15 cellular contexts compared by ENCODE assay signal in the genomic region with DNA sequence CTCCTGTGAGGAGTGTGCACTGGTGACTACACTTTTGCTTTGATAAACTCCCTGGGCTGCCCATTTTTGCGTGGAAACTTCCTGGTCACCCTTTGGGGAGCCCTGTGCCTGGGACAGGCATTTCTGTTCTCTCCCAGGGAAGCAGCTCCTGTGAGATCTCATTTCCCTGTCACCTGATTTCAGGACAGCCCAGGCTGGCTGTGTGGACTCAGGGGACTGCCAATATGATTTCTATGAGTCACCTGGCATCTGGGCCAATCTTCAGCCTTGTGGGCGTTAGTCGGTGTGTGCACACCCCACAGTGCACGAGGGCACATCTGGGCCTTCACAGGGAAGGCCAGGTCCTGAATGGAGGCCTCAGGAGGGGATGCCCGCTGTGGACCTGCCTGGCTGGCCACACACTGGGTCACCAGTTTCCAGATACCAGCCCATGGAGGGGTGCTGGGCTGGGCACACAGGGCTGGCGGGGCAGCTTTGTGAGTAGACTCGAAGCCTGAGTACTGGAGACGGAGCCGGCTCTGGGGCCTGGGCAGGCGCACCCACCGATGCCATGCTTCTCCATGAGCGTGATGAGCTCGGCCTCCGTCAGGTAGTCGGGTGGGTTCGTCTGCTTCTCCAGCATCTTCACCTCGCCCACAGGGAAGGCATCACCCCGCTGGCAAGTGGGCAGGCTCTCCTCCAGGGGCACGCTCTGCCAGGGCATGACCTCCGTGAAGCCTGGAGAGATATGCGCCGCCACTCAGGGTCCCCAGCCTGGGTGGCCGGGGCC. TPM values are rescaled to one million over a fixed set of nuclear protein-coding genes. Genes with fewer than 3 reads are reported as not detected.
DNase-seq lines count a peak whose midpoint lies in the region; ATAC-seq and TF ChIP-seq lines count a peak whose summit lies in the region.
"Had no signal": no experiment of that assay in that cellular context is flagged by ENCODE, and none has a peak within 500 bp of the region (broad histone marks: within the 10 kb centered on the region; RNA-seq: fewer than 3 reads in every experiment).

No MANE protein-coding gene starts in this region.

- no peaks in the 10 kb centered on the region for H3K36me3 Mint-ChIP-seq in natural killer cell

- no peaks in the 10 kb centered on the region for H3K27me3 Mint-ChIP-seq in natural killer cell (ENCODE audit: low read depth in 2 of 2)
- H3K27me3 Mint-ChIP-seq: memory B cell had no signal

- no peaks in the 10 kb centered on the region for H3K9me2 ChIP-seq in PC-3 (replicated peaks; ENCODE audit: low read length)

- H3K27ac Mint-ChIP-seq in natural killer cell, result no peak overlapping the region
- H3K27ac Mint-ChIP-seq: memory B cell had no signal

- CTCF ChIA-PET in PC-3 (lab: Charles Lee), result interaction anchor here (1.5 kb wide), 1 partner anchor 10 kb away, joined by 5 read pairs; no protein-coding TSS in a partner anchor

- ATAC-seq in PC-3, result peak; percentile 94
- no peak for ATAC-seq in natural killer cell
- ATAC-seq: GM12878 had no signal

- WGBS in esophagus, 2 donors, result 84 to 88% methylated on average over 23 of the region's 23 CpGs

- TF ChIP-seq CTCF in PC-3 (conservative IDR thresholded peaks at IDR 0.05; ENCODE audit: low read depth, low read length) (no peak), osteoblast (IDR thresholded peaks at IDR 0.05; ENCODE audit: extremely low read depth, low read depth, low read length) (no peak), natural killer cell (IDR thresholded peaks at IDR 0.05) (no peak)

- intact Hi-C loops in PC-3 (cut with micrococcal nuclease), result no loop called here
- intact Hi-C loops in natural killer cell (cut with micrococcal nuclease), result no loop called here

- H3K4me1 ChIP-seq in PC-3 (ENCODE audit: insufficient read depth, low read length) (no peaks in the 10 kb centered on the region), esophagus (ENCODE audit: control insufficient read depth in 2 of 2, insufficient read depth in 2 of 2, low read length in 1 of 2) (peaks cover 0 to 20% of the 10 kb centered on the region in 2 donors), osteoblast (ENCODE audit: insufficient read depth, low read length) (peaks cover 3% of the 10 kb centered on the region)
- H3K4me1 ChIP-seq: suprapubic skin had no signal

- no peak overlapping the region for H3K4me3 Mint-ChIP-seq in natural killer cell
- H3K4me3 Mint-ChIP-seq: H9, memory B cell had no signal

- POLR2A ChIA-PET in PC-3 (lab: Charles Lee; ENCODE audit: unreplicated experiment), result no interaction called here

- H3K4me2 ChIP-seq in PC-3 (ENCODE audit: low read length) (no peak overlapping the region), osteoblast (ENCODE audit: insufficient read depth, low read length) (no peak overlapping the region)

- H3K9me3 ChIP-seq in PC-3 (ENCODE audit: low read length), result no peaks in the 10 kb centered on the region
- no peaks in the 10 kb centered on the region for H3K9me3 ChIP-seq in esophagus (ENCODE audit: control insufficient read depth in 2 of 2, insufficient read depth in 1 of 2, low read depth in 1 of 2, low read length in 1 of 2)
- H3K9me3 ChIP-seq in osteoblast (ENCODE audit: low read depth, low read length), result no peaks in the 10 kb centered on the region
- H3K9me3 ChIP-seq: suprapubic skin had no signal

- H2AFZ ChIP-seq in PC-3 (ENCODE audit: low read length) (no peak overlapping the region), osteoblast (ENCODE audit: low read length) (no peak overlapping the region)

- H3K36me3 ChIP-seq in PC-3 (ENCODE audit: low read depth, low read length), result no peaks in the 10 kb centered on the region
- H3K36me3 ChIP-seq in esophagus (ENCODE audit: control insufficient read depth in 2 of 2, insufficient read depth in 2 of 2, low read length in 1 of 2), result peaks cover 24 to 58% of the 10 kb centered on the region in 2 donors
- H3K36me3 ChIP-seq in osteoblast (ENCODE audit: insufficient read depth, low read length), result peaks cover 76% of the 10 kb centered on the region

- H4K20me1 ChIP-seq in PC-3 (ENCODE audit: low read length), result no peaks in the 10 kb centered on the region
- H4K20me1 ChIP-seq in osteoblast (ENCODE audit: insufficient read depth, low read length), result peaks cover 3% of the 10 kb centered on the region

- peak; percentile 46 for DNase-seq in EL
- peak; percentile 65 for DNase-seq in PC-3
- DNase-seq in osteoblast (ENCODE audit: insufficient read length, low spot score, missing footprints), result peak; percentile 97
- DNase-seq in natural killer cell, result no peak
- no peak for DNase-seq in substantia nigra (lab: John Stamatoyannopoulos, UW)
- no peak for DNase-seq in activated naive CD4-positive, alpha-beta T cell treated with anti-CD3 and anti-CD28 coated beads, Interleukin-2, amount 50 U/mL, for 16 hours
- no peak for DNase-seq in NCI-H345 (lab: John Stamatoyannopoulos, UW)
- DNase-seq: activated CD8-positive, alpha-beta memory T cell treated with anti-CD3 and anti-CD28 coated beads for 24 hours; H9; hippocampal formation had no signal

- H3K79me2 ChIP-seq in PC-3 (ENCODE audit: low read length) (no peaks in the 10 kb centered on the region), osteoblast (ENCODE audit: insufficient read depth, low read length) (no peaks in the 10 kb centered on the region)

- H3K27ac ChIP-seq in PC-3 (ENCODE audit: low read length), result peak overlapping the region; percentile 28; the same call in 1 of the 2 replicates
- H3K27ac ChIP-seq in esophagus (ENCODE audit: low read depth in 2 of 2, low read length in 1 of 2), result peak overlapping the region; percentile 69 to 71
- H3K27ac ChIP-seq in osteoblast (ENCODE audit: low read depth, low read length), result peak overlapping the region; percentile 42
- H3K27ac ChIP-seq in substantia nigra (ENCODE audit: low read depth, low read length, poor library complexity, severe bottlenecking), result no peak overlapping the region
- H3K27ac ChIP-seq: suprapubic skin had no signal

- no TSS peak for BruUV-seq in PC-3 (replicated peaks; lab: Mats Ljungman, UMichigan)

- H3K27me3 ChIP-seq in PC-3 (ENCODE audit: low read length) (no peaks in the 10 kb centered on the region), esophagus (ENCODE audit: control insufficient read depth in 1 of 2, insufficient read depth in 2 of 2, low read length in 2 of 2) (no peaks in the 10 kb centered on the region), osteoblast (ENCODE audit: insufficient read depth, low read length) (no peaks in the 10 kb centered on the region)
- H3K27me3 ChIP-seq: dorsolateral prefrontal cortex, suprapubic skin had no signal

- no peak overlapping the region for H3K4me3 ChIP-seq in PC-3 (ENCODE audit: low read length)
- no peak overlapping the region for H3K4me3 ChIP-seq in esophagus (ENCODE audit: low read depth in 1 of 2, low read length in 2 of 2)
- no peak overlapping the region for H3K4me3 ChIP-seq in osteoblast (ENCODE audit: insufficient read depth, low read length)
- H3K4me3 ChIP-seq: dorsolateral prefrontal cortex, GM12878, suprapubic skin had no signal

- no peaks in the 10 kb centered on the region for H3K4me1 Mint-ChIP-seq in natural killer cell
- H3K4me1 Mint-ChIP-seq: H9, memory B cell had no signal

- no peak overlapping the region; the same call in 1 of the 2 replicates for H3K9ac ChIP-seq in PC-3 (ENCODE audit: low read length)

- no peaks in the 10 kb centered on the region for H3F3A ChIP-seq in PC-3 (ENCODE audit: low read length, unreplicated experiment)

- H3K9me3 Mint-ChIP-seq in natural killer cell, result no peaks in the 10 kb centered on the region
- H3K9me3 Mint-ChIP-seq: H9, memory B cell had no signal

RNA-seq across cellular contexts. Expression of a gene that starts 9.4 kb away (rescaled TPM):
- total RNA-seq in PC-3 (2014; rRNA removed) (40.4 and 46.2 TPM in 2 replicates), osteoblast (22.8 and 24.5 TPM in 2 replicates), natural killer cell (10 to 100 TPM; 25.1 to 30.3 (median 25.5) TPM)
- polyA plus RNA-seq in esophagus, result 10 to 100 TPM; 14.3 to 15.5 TPM

RNA-seq across cellular contexts. Expression of a gene that starts 20.5 kb away (rescaled TPM):
- 42.4 and 44.5 TPM in 2 replicates for total RNA-seq in PC-3 (2014; rRNA removed)
- 10 to 100 TPM; 12.3 to 19.1 TPM for polyA plus RNA-seq in esophagus
- 27.9 and 33.6 TPM in 2 replicates for total RNA-seq in osteoblast
- total RNA-seq in natural killer cell, result 10 to 100 TPM; 45.8 to 66.0 (median 62.7) TPM

Comparison
In these comparisons a context has a peak if more than half of its experiments do, and no peak if none do; other contexts are left out.
1. DNase-seq: peak in EL (single experiment), PC-3 (single experiment) and osteoblast (single experiment); none in natural killer cell (single experiment), substantia nigra (0 of 49), activated naive CD4-positive, alpha-beta T cell treated with anti-CD3 and anti-CD28 coated beads, Interleukin-2, amount 50 U/mL, for 16 hours (single experiment) and NCI-H345 (single experiment).